Comparison of ENCODE assay signal across 1 cellular context in genomic region chr4:1797861-1798529, GRCh38.
A peak's percentile ranks its signal among the peaks of the same experiment; 100 is the strongest.
TF ChIP-seq lines count a peak whose summit lies in the region.

No MANE protein-coding gene starts in this region.

TF ChIP-seq in HepG2, 621 proteins besides CTCF, POLR2A, EP300 and RAD21 (continued from another document and continues in another):
- TF ChIP-seq, protein P1, sequence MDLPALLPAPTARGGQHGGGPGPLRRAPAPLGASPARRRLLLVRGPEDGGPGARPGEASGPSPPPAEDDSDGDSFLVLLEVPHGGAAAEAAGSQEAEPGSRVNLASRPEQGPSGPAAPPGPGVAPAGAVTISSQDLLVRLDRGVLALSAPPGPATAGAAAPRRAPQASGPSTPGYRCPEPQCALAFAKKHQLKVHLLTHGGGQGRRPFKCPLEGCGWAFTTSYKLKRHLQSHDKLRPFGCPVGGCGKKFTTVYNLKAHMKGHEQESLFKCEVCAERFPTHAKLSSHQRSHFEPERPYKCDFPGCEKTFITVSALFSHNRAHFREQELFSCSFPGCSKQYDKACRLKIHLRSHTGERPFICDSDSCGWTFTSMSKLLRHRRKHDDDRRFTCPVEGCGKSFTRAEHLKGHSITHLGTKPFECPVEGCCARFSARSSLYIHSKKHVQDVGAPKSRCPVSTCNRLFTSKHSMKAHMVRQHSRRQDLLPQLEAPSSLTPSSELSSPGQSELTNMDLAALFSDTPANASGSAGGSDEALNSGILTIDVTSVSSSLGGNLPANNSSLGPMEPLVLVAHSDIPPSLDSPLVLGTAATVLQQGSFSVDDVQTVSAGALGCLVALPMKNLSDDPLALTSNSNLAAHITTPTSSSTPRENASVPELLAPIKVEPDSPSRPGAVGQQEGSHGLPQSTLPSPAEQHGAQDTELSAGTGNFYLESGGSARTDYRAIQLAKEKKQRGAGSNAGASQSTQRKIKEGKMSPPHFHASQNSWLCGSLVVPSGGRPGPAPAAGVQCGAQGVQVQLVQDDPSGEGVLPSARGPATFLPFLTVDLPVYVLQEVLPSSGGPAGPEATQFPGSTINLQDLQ (CRISPR knock-in tag; IDR thresholded peaks at IDR 0.05), result no peak
- no peak for TF ChIP-seq RFX5 (IDR thresholded peaks at IDR 0.05; ENCODE audit: low read depth, low read length)
- TF ChIP-seq, protein P2, sequence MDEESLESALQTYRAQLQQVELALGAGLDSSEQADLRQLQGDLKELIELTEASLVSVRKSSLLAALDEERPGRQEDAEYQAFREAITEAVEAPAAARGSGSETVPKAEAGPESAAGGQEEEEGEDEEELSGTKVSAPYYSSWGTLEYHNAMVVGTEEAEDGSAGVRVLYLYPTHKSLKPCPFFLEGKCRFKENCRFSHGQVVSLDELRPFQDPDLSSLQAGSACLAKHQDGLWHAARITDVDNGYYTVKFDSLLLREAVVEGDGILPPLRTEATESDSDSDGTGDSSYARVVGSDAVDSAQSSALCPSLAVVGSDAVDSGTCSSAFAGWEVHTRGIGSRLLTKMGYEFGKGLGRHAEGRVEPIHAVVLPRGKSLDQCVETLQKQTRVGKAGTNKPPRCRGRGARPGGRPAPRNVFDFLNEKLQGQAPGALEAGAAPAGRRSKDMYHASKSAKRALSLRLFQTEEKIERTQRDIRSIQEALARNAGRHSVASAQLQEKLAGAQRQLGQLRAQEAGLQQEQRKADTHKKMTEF (CRISPR knock-in tag; IDR thresholded peaks at IDR 0.05), result peak; percentile 51; the same call in 1 of the 2 replicates
- TF ChIP-seq, protein P3, sequence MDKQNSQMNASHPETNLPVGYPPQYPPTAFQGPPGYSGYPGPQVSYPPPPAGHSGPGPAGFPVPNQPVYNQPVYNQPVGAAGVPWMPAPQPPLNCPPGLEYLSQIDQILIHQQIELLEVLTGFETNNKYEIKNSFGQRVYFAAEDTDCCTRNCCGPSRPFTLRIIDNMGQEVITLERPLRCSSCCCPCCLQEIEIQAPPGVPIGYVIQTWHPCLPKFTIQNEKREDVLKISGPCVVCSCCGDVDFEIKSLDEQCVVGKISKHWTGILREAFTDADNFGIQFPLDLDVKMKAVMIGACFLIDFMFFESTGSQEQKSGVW (CRISPR knock-in tag; IDR thresholded peaks at IDR 0.05; ENCODE audit: borderline replicate concordance), result no peak
- TF ChIP-seq ZNF275 (CRISPR knock-in tag; IDR thresholded peaks at IDR 0.05; ENCODE audit: borderline replicate concordance), result no peak
- 0 out of 2 replicates have a peak, but pooled peaks have one; percentile 39 for TF ChIP-seq WIZ (CRISPR knock-in tag; IDR thresholded peaks at IDR 0.05)
- peak; percentile 83 for TF ChIP-seq AKAP8 (CRISPR knock-in tag; IDR thresholded peaks at IDR 0.05)
- TF ChIP-seq FOXP4 (CRISPR knock-in tag; IDR thresholded peaks at IDR 0.05), result no peak
- TF ChIP-seq ELF1 (CRISPR knock-in tag; IDR thresholded peaks at IDR 0.05), result no peak
- TF ChIP-seq MAFG (CRISPR knock-in tag; IDR thresholded peaks at IDR 0.05), result no peak
- TF ChIP-seq ZNF839 (CRISPR knock-in tag; IDR thresholded peaks at IDR 0.05; ENCODE audit: borderline replicate concordance), result no peak
- TF ChIP-seq E2F2 (CRISPR knock-in tag; IDR thresholded peaks at IDR 0.05; ENCODE audit: borderline replicate concordance), result no peak
- no peak for TF ChIP-seq CREM (IDR thresholded peaks at IDR 0.05)
- TF ChIP-seq CREM (CRISPR knock-in tag; IDR thresholded peaks at IDR 0.05), result no peak
- no peak for TF ChIP-seq ZNF781 (CRISPR knock-in tag; IDR thresholded peaks at IDR 0.05; ENCODE audit: borderline replicate concordance, not compliant biosample characterization)
- no peak for TF ChIP-seq ZNF720 (CRISPR knock-in tag; IDR thresholded peaks at IDR 0.05)
- no peak for TF ChIP-seq THAP9 (CRISPR knock-in tag; IDR thresholded peaks at IDR 0.05; ENCODE audit: borderline replicate concordance)
- TF ChIP-seq SP5 (CRISPR knock-in tag; IDR thresholded peaks at IDR 0.05; ENCODE audit: borderline replicate concordance, low read depth), result peak; percentile 65; the same call in 1 of the 2 replicates
- TF ChIP-seq ATF7-NPFF (CRISPR knock-in tag; IDR thresholded peaks at IDR 0.05; ENCODE audit: low read depth), result no peak
- no peak for TF ChIP-seq GATA4 (IDR thresholded peaks at IDR 0.05; ENCODE audit: borderline replicate concordance, low read depth)
- TF ChIP-seq ZNF121 (CRISPR knock-in tag; IDR thresholded peaks at IDR 0.05), result no peak
- no peak for TF ChIP-seq ZNF549 (CRISPR knock-in tag; IDR thresholded peaks at IDR 0.05)
- TF ChIP-seq ETV5 (CRISPR knock-in tag; IDR thresholded peaks at IDR 0.05; ENCODE audit: borderline replicate concordance), result peak; percentile 55; the same call in 1 of the 2 replicates
- TF ChIP-seq MEIS2 (CRISPR knock-in tag; IDR thresholded peaks at IDR 0.05), result no peak
- no peak for TF ChIP-seq POGZ (CRISPR knock-in tag; IDR thresholded peaks at IDR 0.05)
- peak; percentile 49; the same call in 1 of the 2 replicates for TF ChIP-seq ZNF746 (CRISPR knock-in tag; IDR thresholded peaks at IDR 0.05)
- TF ChIP-seq RXRA (CRISPR knock-in tag; IDR thresholded peaks at IDR 0.05), result peak; percentile 41; the same call in 1 of the 2 replicates
- peak; percentile 72 for TF ChIP-seq HNF4G (IDR thresholded peaks at IDR 0.05; ENCODE audit: borderline replicate concordance, low read depth, low read length)
- no peak; the same call in 1 of the 2 replicates for TF ChIP-seq HNF4G (CRISPR knock-in tag; IDR thresholded peaks at IDR 0.05; ENCODE audit: borderline replicate concordance, low read depth)
- peak; percentile 29; the same call in 1 of the 2 replicates for TF ChIP-seq ZSCAN25 (CRISPR knock-in tag; IDR thresholded peaks at IDR 0.05)
- no peak for TF ChIP-seq SCMH1 (CRISPR knock-in tag; IDR thresholded peaks at IDR 0.05; ENCODE audit: borderline replicate concordance)
- peak; percentile 63 for TF ChIP-seq HNRNPK (IDR thresholded peaks at IDR 0.05; ENCODE audit: low read depth, low read length, poor library complexity, severe bottlenecking)
- TF ChIP-seq SAFB2 (CRISPR knock-in tag; IDR thresholded peaks at IDR 0.05; ENCODE audit: borderline replicate concordance, low read depth), result peak; percentile 52; the same call in 1 of the 2 replicates
- no peak for TF ChIP-seq PRPF4 (IDR thresholded peaks at IDR 0.05; ENCODE audit: low read depth, low read length, poor library complexity, severe bottlenecking)
- TF ChIP-seq ZNF143 (CRISPR knock-in tag; IDR thresholded peaks at IDR 0.05), result no peak
- TF ChIP-seq ZNF570 (CRISPR knock-in tag; IDR thresholded peaks at IDR 0.05; ENCODE audit: borderline replicate concordance), result no peak
- TF ChIP-seq PRDM10 (CRISPR knock-in tag; IDR thresholded peaks at IDR 0.05; ENCODE audit: low read depth), result 0 out of 2 replicates have a peak, but pooled peaks have one; percentile 43
- TF ChIP-seq SIN3A (IDR thresholded peaks at IDR 0.05; ENCODE audit: borderline replicate concordance, low read depth, low read length), result 0 out of 2 replicates have a peak, but pooled peaks have one; percentile 59
- TF ChIP-seq FOXJ3 (CRISPR knock-in tag; IDR thresholded peaks at IDR 0.05; ENCODE audit: borderline replicate concordance), result 0 out of 2 replicates have a peak, but pooled peaks have one; percentile 47
- no peak for TF ChIP-seq ZNF589 (CRISPR knock-in tag; conservative IDR thresholded peaks at IDR 0.05)
- TF ChIP-seq ZUFSP (CRISPR knock-in tag; IDR thresholded peaks at IDR 0.05; ENCODE audit: borderline replicate concordance), result no peak
- no peak for TF ChIP-seq ZNF556 (CRISPR knock-in tag; IDR thresholded peaks at IDR 0.05; ENCODE audit: borderline replicate concordance)
- TF ChIP-seq IRX3 (CRISPR knock-in tag; IDR thresholded peaks at IDR 0.05; ENCODE audit: borderline replicate concordance, low read depth), result no peak
- TF ChIP-seq RELA (CRISPR knock-in tag; IDR thresholded peaks at IDR 0.05), result no peak
- peak; percentile 57; the same call in 1 of the 2 replicates for TF ChIP-seq GATAD2A (CRISPR knock-in tag; IDR thresholded peaks at IDR 0.05)
- TF ChIP-seq GABPB1 (CRISPR knock-in tag; IDR thresholded peaks at IDR 0.05), result peak; percentile 48; the same call in 1 of the 2 replicates
- TF ChIP-seq NR1H2 (CRISPR knock-in tag; IDR thresholded peaks at IDR 0.05; ENCODE audit: borderline replicate concordance, low read depth), result no peak
- TF ChIP-seq ZNF136 (CRISPR knock-in tag; IDR thresholded peaks at IDR 0.05; ENCODE audit: low read depth), result no peak
